34 cellular contexts compared by ENCODE assay signal in genomic region chr11:131710511-131710910, GRCh38.
DNase-seq lines count a peak whose midpoint lies in the region; ATAC-seq and TF ChIP-seq lines count a peak whose summit lies in the region.
"Had no signal": no experiment of that assay in that cellular context is flagged by ENCODE, and none has a peak within 500 bp of the region (broad histone marks: within the 10 kb centered on the region; RNA-seq: fewer than 3 reads in every experiment).

No MANE protein-coding gene starts in this region.

- BruUV-seq in IMR-90 (replicated peaks; lab: Mats Ljungman, UMichigan) = no TSS peak

- H3K4me3 Mint-ChIP-seq in GM23338 (no peak overlapping the region), natural killer cell (no peak overlapping the region)
- H3K4me3 Mint-ChIP-seq: activated B cell treated with CpG ODN at 0.5 μM for 24 hours; activated naive CD8-positive, alpha-beta T cell treated with anti-CD3 and anti-CD28 coated beads, Interleukin-2, amount 10 ng/mL, durations not matched to agents 7 days and 5 days; activated T-cell treated with anti-CD3 and anti-CD28 coated beads, Interleukin-2, amount 50 U/mL, for 24 hours; nephron; stimulated activated effector memory CD8-positive, alpha-beta T cell treated with anti-CD3 and anti-CD28 coated beads, Interleukin-12 subunit alpha, Interleukin-12 subunit beta, amount 100 ng/mL, for 72 hours; type B pancreatic cell had no signal

- H3K4me1 Mint-ChIP-seq in GM23338 (no peaks in the 10 kb centered on the region), natural killer cell (no peaks in the 10 kb centered on the region)
- H3K4me1 Mint-ChIP-seq: activated B cell treated with CpG ODN at 0.5 μM for 24 hours; activated naive CD8-positive, alpha-beta T cell treated with anti-CD3 and anti-CD28 coated beads, Interleukin-2, amount 10 ng/mL, durations not matched to agents 7 days and 5 days; nephron; stimulated activated effector memory CD8-positive, alpha-beta T cell treated with anti-CD3 and anti-CD28 coated beads, Interleukin-12 subunit alpha, Interleukin-12 subunit beta, amount 100 ng/mL, for 72 hours had no signal

- POLR2A ChIA-PET in IMR-90 (lab: Charles Lee; ENCODE audit: unreplicated experiment) = interaction anchor here (0.6 kb wide), 1 partner anchor 470 kb away, joined by 4 read pairs; no protein-coding TSS in a partner anchor

- H3K27ac Mint-ChIP-seq in GM23338 (no peak overlapping the region), natural killer cell (no peak overlapping the region)
- H3K27ac Mint-ChIP-seq: activated B cell treated with CpG ODN at 0.5 μM for 24 hours; activated naive CD8-positive, alpha-beta T cell treated with anti-CD3 and anti-CD28 coated beads, Interleukin-2, amount 10 ng/mL, durations not matched to agents 7 days and 5 days; activated T-cell treated with anti-CD3 and anti-CD28 coated beads, Interleukin-2, amount 50 U/mL, for 24 hours; nephron; stimulated activated effector memory CD8-positive, alpha-beta T cell treated with anti-CD3 and anti-CD28 coated beads, Interleukin-12 subunit alpha, Interleukin-12 subunit beta, amount 100 ng/mL, for 72 hours; type B pancreatic cell had no signal

- H3K79me2 ChIP-seq in GM23338 (replicated peaks; ENCODE audit: insufficient read depth) = no peaks in the 10 kb centered on the region

- H3K27ac ChIP-seq in IMR-90 (ENCODE audit: insufficient read depth, low read length) (no peak overlapping the region), GM23338 (ENCODE audit: low read depth) (no peak overlapping the region)
- H3K27ac ChIP-seq: ascending aorta; BLaER1 treated with 17β-estradiol and CSF1 and Interleukin-3, amounts not matched to agents 10 nM and 100 nM; esophagus squamous epithelium; gastroesophageal sphincter; KMS-11; Peyer's patch had no signal

- no CpG with 5 or more reads among the region's 2 CpGs for WGBS in IMR-90 (ENCODE audit: extremely low coverage in 2 of 2, insufficient read length in 1 of 2), 2 experiments

- no peaks in the 10 kb centered on the region for H3K9me3 ChIP-seq in IMR-90 (ENCODE audit: control insufficient read depth, insufficient read depth, low read length)
- H3K9me3 ChIP-seq: ascending aorta, esophagus squamous epithelium, Peyer's patch had no signal

- H3K27me3 Mint-ChIP-seq in GM23338 (ENCODE audit: insufficient read depth, low read depth, poor library complexity) (peaks cover 2% of the 10 kb centered on the region), natural killer cell (ENCODE audit: low read depth in 2 of 2) (no peaks in the 10 kb centered on the region)
- H3K27me3 Mint-ChIP-seq: activated B cell treated with CpG ODN at 0.5 μM for 24 hours; activated naive CD8-positive, alpha-beta T cell treated with anti-CD3 and anti-CD28 coated beads, Interleukin-2, amount 10 ng/mL, durations not matched to agents 7 days and 5 days; activated T-cell treated with anti-CD3 and anti-CD28 coated beads, Interleukin-2, amount 50 U/mL, for 24 hours had no signal

- no peak overlapping the region for H4K91ac ChIP-seq in IMR-90 (ENCODE audit: insufficient read depth, low read depth, low read length)

- H3K9me3 Mint-ChIP-seq in GM23338 (peaks cover 7% of the 10 kb centered on the region; the same call in 2 of the 3 replicates), natural killer cell (peaks cover 8 to 18% of the 10 kb centered on the region in 2 donors)
- H3K9me3 Mint-ChIP-seq: activated naive CD8-positive, alpha-beta T cell treated with anti-CD3 and anti-CD28 coated beads, Interleukin-2, amount 10 ng/mL, durations not matched to agents 7 days and 5 days had no signal

- ATAC-seq in IMR-90 (ENCODE audit: low read depth) (peak; percentile 44; the same call in 1 of the 2 replicates), GM18870 (IDR thresholded peaks at IDR 0.05; ENCODE audit: unreplicated experiment) (no peak), GM23338 (no peak), natural killer cell (no peak)
- ATAC-seq: gastroesophageal sphincter; left cardiac atrium; mucosa of descending colon; stimulated activated effector memory CD8-positive, alpha-beta T cell treated with anti-CD3 and anti-CD28 coated beads, Interleukin-12 subunit alpha, Interleukin-12 subunit beta, amount 100 ng/mL, for 72 hours had no signal

- no peak for TF ChIP-seq RAD21 in IMR-90 (IDR thresholded peaks at IDR 0.05; ENCODE audit: low read length)

- H2BK15ac ChIP-seq in IMR-90 (ENCODE audit: low read depth, low read length) = no peak overlapping the region

- H3K56ac ChIP-seq in IMR-90 (ENCODE audit: extremely low read depth, insufficient read depth, low read length) = no peak overlapping the region

- TF ChIP-seq CTCF in IMR-90 (conservative IDR thresholded peaks at IDR 0.05; ENCODE audit: low read depth, low read length) (no peak), astrocyte of the spinal cord (IDR thresholded peaks at IDR 0.05; ENCODE audit: low read depth, low read length) (no peak), GM23338 (conservative IDR thresholded peaks at IDR 0.05; ENCODE audit: low read depth in 2 of 2) (no peak), natural killer cell (IDR thresholded peaks at IDR 0.05) (no peak)

- no peak overlapping the region for H2AK5ac ChIP-seq in IMR-90 (ENCODE audit: low read depth, low read length)

- H3K4me1 ChIP-seq in IMR-90 (ENCODE audit: control insufficient read depth, insufficient read depth, low read length) = no peaks in the 10 kb centered on the region; the same call in 1 of the 2 replicates
- no peaks in the 10 kb centered on the region for H3K4me1 ChIP-seq in GM23338 (ENCODE audit: insufficient read depth)
- H3K4me1 ChIP-seq: ascending aorta; BLaER1 treated with 17β-estradiol and CSF1 and Interleukin-3, amounts not matched to agents 10 nM and 100 nM; esophagus squamous epithelium; gastroesophageal sphincter; Peyer's patch had no signal

- H3K36me3 ChIP-seq in IMR-90 (ENCODE audit: control insufficient read depth, insufficient read depth, low read length) (no peaks in the 10 kb centered on the region), GM23338 (ENCODE audit: insufficient read depth) (no peaks in the 10 kb centered on the region)
- H3K36me3 ChIP-seq: ascending aorta; BLaER1 treated with 17β-estradiol and CSF1 and Interleukin-3, amounts not matched to agents 10 nM and 100 nM; esophagus squamous epithelium; gastroesophageal sphincter; Peyer's patch had no signal

- H4K20me1 ChIP-seq in IMR-90 (ENCODE audit: insufficient read depth, low read length) (no peaks in the 10 kb centered on the region), GM23338 (replicated peaks; ENCODE audit: insufficient read depth) (no peaks in the 10 kb centered on the region)
- H4K20me1 ChIP-seq: BLaER1 treated with 17β-estradiol and CSF1 and Interleukin-3, amounts not matched to agents 10 nM and 100 nM had no signal

- H2AFZ ChIP-seq in IMR-90 (replicated peaks; ENCODE audit: low read length, poor library complexity) (no peak overlapping the region), GM23338 (no peak overlapping the region)

- H3K4me2 ChIP-seq in IMR-90 (ENCODE audit: low read depth, low read length) (no peak overlapping the region), GM23338 (no peak overlapping the region)
- H3K4me2 ChIP-seq: BLaER1 treated with 17β-estradiol and CSF1 and Interleukin-3, amounts not matched to agents 10 nM and 100 nM; KMS-11 had no signal

- no peak overlapping the region for H3K9ac ChIP-seq in IMR-90 (ENCODE audit: low read depth, low read length)
- H3K9ac ChIP-seq: BLaER1 treated with 17β-estradiol and CSF1 and Interleukin-3, amounts not matched to agents 10 nM and 100 nM; KMS-11 had no signal

- H3K27me3 ChIP-seq in IMR-90 (ENCODE audit: control insufficient read depth, insufficient read depth, low read length) (no peaks in the 10 kb centered on the region; the same call in 1 of the 2 replicates), GM23338 (ENCODE audit: insufficient read depth) (no peaks in the 10 kb centered on the region)
- H3K27me3 ChIP-seq: ascending aorta; BLaER1 treated with 17β-estradiol and CSF1 and Interleukin-3, amounts not matched to agents 10 nM and 100 nM; esophagus squamous epithelium; gastroesophageal sphincter; Peyer's patch had no signal

- no peaks in the 10 kb centered on the region for H3K9me2 ChIP-seq in GM23338 (ENCODE audit: insufficient read depth)

- no peak overlapping the region for H4K8ac ChIP-seq in IMR-90 (ENCODE audit: low read depth in 2 of 2, low read length in 2 of 2)

- TF ChIP-seq POLR2A in IMR-90 (IDR thresholded peaks at IDR 0.05; ENCODE audit: low read depth, low read length) = no peak

- H3K4me3 ChIP-seq in IMR-90 (ENCODE audit: insufficient read depth, low read depth, low read length) (no peak overlapping the region), astrocyte of the spinal cord (ENCODE audit: low read depth, low read length) (no peak overlapping the region), GM23338 (no peak overlapping the region)
- H3K4me3 ChIP-seq: ascending aorta; BLaER1 treated with 17β-estradiol and CSF1 and Interleukin-3, amounts not matched to agents 10 nM and 100 nM; esophagus squamous epithelium; gastroesophageal sphincter; lung; mucosa of descending colon; Peyer's patch had no signal

- H3K36me3 Mint-ChIP-seq in GM23338 (ENCODE audit: low read depth) (peaks cover 3% of the 10 kb centered on the region; the same call in 1 of the 3 replicates), natural killer cell (no peaks in the 10 kb centered on the region)
- H3K36me3 Mint-ChIP-seq: activated naive CD8-positive, alpha-beta T cell treated with anti-CD3 and anti-CD28 coated beads, Interleukin-2, amount 10 ng/mL, durations not matched to agents 7 days and 5 days; stimulated activated effector memory CD8-positive, alpha-beta T cell treated with anti-CD3 and anti-CD28 coated beads, Interleukin-12 subunit alpha, Interleukin-12 subunit beta, amount 100 ng/mL, for 72 hours; type B pancreatic cell had no signal

- in situ Hi-C loops in IMR-90 (cut with MboI; ENCODE audit: low sequenced_read_pairs) = no loop called here
- in situ Hi-C loops in astrocyte of the spinal cord (cut with HindIII; ENCODE audit: low sequenced_read_pairs) = no loop called here

- dilution Hi-C loops in IMR-90 (cut with HindIII; ENCODE audit: low sequenced_read_pairs, unreplicated experiment) = no loop called here

- no peak overlapping the region; the same call in 1 of the 2 replicates for H3K23ac ChIP-seq in IMR-90 (ENCODE audit: low read depth, low read length)

- H3K9me1 ChIP-seq in IMR-90 (ENCODE audit: insufficient read depth, low read length) = 0 out of 2 replicates have a peak, but pooled peaks cover 4% of the 10 kb centered on the region

- H2AK9ac ChIP-seq in IMR-90 (replicated peaks; ENCODE audit: low read depth, low read length, poor library complexity) = no peak overlapping the region

- intact Hi-C loops in IMR-90 (cut with micrococcal nuclease) (no loop called here), natural killer cell (cut with micrococcal nuclease) (no loop called here)

- H4K5ac ChIP-seq in IMR-90 (ENCODE audit: low read depth, low read length) = no peak overlapping the region

- no peak overlapping the region for H3K18ac ChIP-seq in IMR-90 (ENCODE audit: low read depth, low read length)

- H3K79me1 ChIP-seq in IMR-90 (ENCODE audit: low read depth in 1 of 2, low read length in 2 of 2) = no peaks in the 10 kb centered on the region

- H3F3A ChIP-seq in GM23338 (replicated peaks; ENCODE audit: low read depth) = no peaks in the 10 kb centered on the region

- CTCF ChIA-PET in IMR-90 (lab: Yijun Ruan, JAX) = no interaction called here

- H2BK120ac ChIP-seq in IMR-90 (ENCODE audit: low read depth, low read length) = peak overlapping the region; percentile 73; the same call in 1 of the 2 replicates

- H3K4ac ChIP-seq in IMR-90 (ENCODE audit: low read depth, low read length) = no peak overlapping the region

- H2BK20ac ChIP-seq in IMR-90 (ENCODE audit: low read depth, low read length) = no peak overlapping the region

- DNase-seq in Daoy (ENCODE audit: low read depth) = peak; percentile 76
- DNase-seq in IMR-90 = peak; percentile 38
- DNase-seq in astrocyte of the spinal cord (ENCODE audit: low read depth, low spot score) = peak; percentile 16
- DNase-seq in kidney tubule cell (ENCODE audit: low spot score) = peak; percentile 1
- DNase-seq in GM23338 (ENCODE audit: low spot score) = no peak
- DNase-seq in natural killer cell = no peak
- no peak for DNase-seq in OCI-M1 (lab: John Stamatoyannopoulos, UW)
- DNase-seq: ACHN; activated B cell treated with CpG ODN at 0.5 μM for 24 hours; activated CD4-positive, alpha-beta T cell treated with anti-CD3 and anti-CD28 coated beads, Interleukin-2, amount 50 U/mL, for 1 hour; activated gamma-delta T cell; activated naive CD8-positive, alpha-beta T cell treated with anti-CD3 and anti-CD28 coated beads, Interleukin-2, amount 10 ng/mL, durations not matched to agents 7 days and 5 days; activated T-cell treated with anti-CD3 and anti-CD28 coated beads, Interleukin-2, amount 50 U/mL, for 24 hours; central memory CD4-positive, alpha-beta T cell; cortex of kidney; esophagus squamous epithelium; hippocampal formation; left cardiac atrium; mucosa of descending colon; NCI-H1417; NCI-H2029; NCI-H526; Peyer's patch; substantia nigra; T1000 had no signal

- no peak overlapping the region for H2BK5ac ChIP-seq in IMR-90 (ENCODE audit: low read depth, low read length, poor library complexity, severe bottlenecking)

- H3K14ac ChIP-seq in IMR-90 (replicated peaks; ENCODE audit: low read depth, low read length) = no peak overlapping the region

Comparison
In these comparisons a context has a peak if more than half of its experiments do, and no peak if none do; other contexts are left out.
1. DNase-seq: peak in Daoy (single experiment), IMR-90 (single experiment), astrocyte of the spinal cord (single experiment) and kidney tubule cell (single experiment); none in GM23338 (single experiment), natural killer cell (single experiment) and OCI-M1 (single experiment).